ENCODE assay signal across 27 cellular contexts in genomic region chr3:29635888-29636287, GRCh38.
"Had no signal": no experiment of that assay in that cellular context is flagged by ENCODE, and none has a peak within 500 bp of the region (broad histone marks: within the 10 kb centered on the region; RNA-seq: fewer than 3 reads in every experiment).

No MANE protein-coding gene starts in this region.

- ATAC-seq: heart right ventricle; left lobe of liver; natural killer cell; psoas muscle; right cardiac atrium; stimulated activated naive B cell treated with anti-CD40 and anti-IgM and Interleukin-4, amounts not matched to agents 10 μg/mL and 1 μg/mL and 100 μg/mL, for 72 hours; upper lobe of right lung had no signal

- H3K27me3 Mint-ChIP-seq: memory B cell; stimulated activated naive CD8-positive, alpha-beta T cell treated with anti-CD3 and anti-CD28 coated beads, Interleukin-15, Interleukin-2, amounts not matched to agents 100 ng/mL and 50 ng/mL, for 24 hours had no signal

- H3K9me3 ChIP-seq: ovary, psoas muscle, thoracic aorta, upper lobe of right lung, uterus had no signal

- H3K9me3 Mint-ChIP-seq: stimulated activated naive CD8-positive, alpha-beta T cell treated with anti-CD3 and anti-CD28 coated beads, Interleukin-15, Interleukin-2, amounts not matched to agents 100 ng/mL and 50 ng/mL, for 24 hours had no signal

- H3K4me3 ChIP-seq: coronary artery, esophagus muscularis mucosa, heart right ventricle, lung, ovary, psoas muscle, skin epidermis, spleen, thoracic aorta, tibial nerve, upper lobe of right lung, uterus had no signal

- H3K27ac Mint-ChIP-seq: immature natural killer cell; memory B cell; natural killer cell; stimulated activated naive B cell treated with anti-CD40 and anti-IgM and Interleukin-4, amounts not matched to agents 10 μg/mL and 1 μg/mL and 100 μg/mL, for 72 hours; stimulated activated naive CD8-positive, alpha-beta T cell treated with anti-CD3 and anti-CD28 coated beads, Interleukin-15, Interleukin-2, amounts not matched to agents 100 ng/mL and 50 ng/mL, for 24 hours had no signal

- H3K27ac ChIP-seq: coronary artery, esophagus muscularis mucosa, heart right ventricle, ovary, psoas muscle, skin epidermis, spleen, thoracic aorta, tibial nerve, upper lobe of right lung, uterus had no signal

- H3K27me3 ChIP-seq: esophagus muscularis mucosa, heart right ventricle, ovary, spleen, tibial nerve, upper lobe of right lung, uterus had no signal

- H3K36me3 Mint-ChIP-seq: immature natural killer cell; memory B cell; natural killer cell; stimulated activated naive B cell treated with anti-CD40 and anti-IgM and Interleukin-4, amounts not matched to agents 10 μg/mL and 1 μg/mL and 100 μg/mL, for 72 hours had no signal

- H3K36me3 ChIP-seq: esophagus muscularis mucosa, heart right ventricle, ovary, spleen, thoracic aorta, upper lobe of right lung, uterus had no signal

- H3K4me1 ChIP-seq: spleen, upper lobe of right lung, uterus had no signal

- H3K4me1 Mint-ChIP-seq: immature natural killer cell; memory B cell; natural killer cell; stimulated activated naive B cell treated with anti-CD40 and anti-IgM and Interleukin-4, amounts not matched to agents 10 μg/mL and 1 μg/mL and 100 μg/mL, for 72 hours had no signal

- H3K4me3 Mint-ChIP-seq: immature natural killer cell; memory B cell; natural killer cell; stimulated activated naive B cell treated with anti-CD40 and anti-IgM and Interleukin-4, amounts not matched to agents 10 μg/mL and 1 μg/mL and 100 μg/mL, for 72 hours; stimulated activated naive CD8-positive, alpha-beta T cell treated with anti-CD3 and anti-CD28 coated beads, Interleukin-15, Interleukin-2, amounts not matched to agents 100 ng/mL and 50 ng/mL, for 24 hours had no signal

- DNase-seq: dermis blood vessel endothelial cell; effector memory CD4-positive, alpha-beta T cell; foreskin melanocyte; glutamatergic neuron; heart right ventricle; hippocampal formation; immature natural killer cell; midbrain; natural killer cell; occipital lobe; ovary; posterior cingulate gyrus; psoas muscle; right cardiac atrium; spleen; stimulated activated naive B cell treated with anti-CD40 and anti-IgM and Interleukin-4, amounts not matched to agents 10 μg/mL and 1 μg/mL and 100 μg/mL, for 72 hours; upper lobe of right lung; uterus had no signal
